In genomic region chr11:18366286-18366685, GRCh38 we compare ENCODE assay signal across 19 cellular contexts. TPM values are rescaled to one million over a fixed set of nuclear protein-coding genes. Genes with fewer than 3 reads are reported as not detected.
"Had no signal": no experiment of that assay in that cellular context is flagged by ENCODE, and none has a peak within 500 bp of the region (broad histone marks: within the 10 kb centered on the region; RNA-seq: fewer than 3 reads in every experiment).

No MANE protein-coding gene starts in this region.

- ATAC-seq: foreskin keratinocyte; left lung; stimulated activated naive CD8-positive, alpha-beta T cell treated with anti-CD3 and anti-CD28 coated beads, Interleukin-15, amount 100 ng/mL, for 72 hours had no signal

- DNase-seq: activated CD4-positive, CD25-positive, alpha-beta regulatory T cell treated with anti-CD3 and anti-CD28 coated beads, Interleukin-2, amount 50 U/mL, for 72 hours; activated gamma-delta T cell; activated T-cell treated with anti-CD3 and anti-CD28 coated beads for 4 hours; anterior cingulate cortex; esophagus squamous epithelium; foreskin keratinocyte; head of caudate nucleus; islet precursor cell; left lung; nephron progenitor cell; ovary; stimulated activated CD4-positive, alpha-beta T cell treated with anti-CD3 and anti-CD28 coated beads, Interleukin-15, amount 100 ng/mL, for 24 hours; stimulated activated CD4-positive, alpha-beta T cell treated with anti-CD3 and anti-CD28 coated beads, Interleukin-4, amount 100 ng/mL, for 24 hours; stimulated activated naive CD8-positive, alpha-beta T cell treated with anti-CD3 and anti-CD28 coated beads, Interleukin-15, amount 100 ng/mL, for 72 hours; T-helper 9 cell had no signal

- H3K4me3 ChIP-seq: esophagus squamous epithelium, left lung, ovary, thoracic aorta had no signal

- H3K27ac ChIP-seq: esophagus squamous epithelium, foreskin keratinocyte, ovary, thoracic aorta had no signal

- H3K27me3 ChIP-seq: esophagus squamous epithelium, foreskin keratinocyte, left lung, ovary had no signal

- H3K27me3 Mint-ChIP-seq: activated naive CD8-positive, alpha-beta T cell; stimulated activated naive CD8-positive, alpha-beta T cell treated with anti-CD3 and anti-CD28 coated beads, Interleukin-15, amount 100 ng/mL, for 72 hours had no signal

- H3K9me3 Mint-ChIP-seq: nephron progenitor cell; stimulated activated naive CD8-positive, alpha-beta T cell treated with anti-CD3 and anti-CD28 coated beads, Interleukin-15, amount 100 ng/mL, for 72 hours had no signal

- H3K4me3 Mint-ChIP-seq: activated naive CD8-positive, alpha-beta T cell; nephron progenitor cell; stimulated activated naive CD8-positive, alpha-beta T cell treated with anti-CD3 and anti-CD28 coated beads, Interleukin-15, amount 100 ng/mL, for 72 hours had no signal

- H3K36me3 ChIP-seq: ovary had no signal

- H3K27ac Mint-ChIP-seq: nephron progenitor cell; stimulated activated naive CD8-positive, alpha-beta T cell treated with anti-CD3 and anti-CD28 coated beads, Interleukin-15, amount 100 ng/mL, for 72 hours had no signal

- H3K4me1 Mint-ChIP-seq: nephron progenitor cell; stimulated activated naive CD8-positive, alpha-beta T cell treated with anti-CD3 and anti-CD28 coated beads, Interleukin-15, amount 100 ng/mL, for 72 hours had no signal

- H3K9me3 ChIP-seq: esophagus squamous epithelium, left lung, ovary, thoracic aorta had no signal

- H3K4me1 ChIP-seq: esophagus squamous epithelium, foreskin keratinocyte, left lung had no signal

RNA-seq across cellular contexts. Expression of gene LDHC, which starts 45.8 kb away (rescaled TPM):
- total RNA-seq: esophagus squamous epithelium, foreskin keratinocyte, skeletal muscle tissue, thoracic aorta, ureter had no signal
